ENCODE assay signal across 1 cellular context in the genomic region with DNA sequence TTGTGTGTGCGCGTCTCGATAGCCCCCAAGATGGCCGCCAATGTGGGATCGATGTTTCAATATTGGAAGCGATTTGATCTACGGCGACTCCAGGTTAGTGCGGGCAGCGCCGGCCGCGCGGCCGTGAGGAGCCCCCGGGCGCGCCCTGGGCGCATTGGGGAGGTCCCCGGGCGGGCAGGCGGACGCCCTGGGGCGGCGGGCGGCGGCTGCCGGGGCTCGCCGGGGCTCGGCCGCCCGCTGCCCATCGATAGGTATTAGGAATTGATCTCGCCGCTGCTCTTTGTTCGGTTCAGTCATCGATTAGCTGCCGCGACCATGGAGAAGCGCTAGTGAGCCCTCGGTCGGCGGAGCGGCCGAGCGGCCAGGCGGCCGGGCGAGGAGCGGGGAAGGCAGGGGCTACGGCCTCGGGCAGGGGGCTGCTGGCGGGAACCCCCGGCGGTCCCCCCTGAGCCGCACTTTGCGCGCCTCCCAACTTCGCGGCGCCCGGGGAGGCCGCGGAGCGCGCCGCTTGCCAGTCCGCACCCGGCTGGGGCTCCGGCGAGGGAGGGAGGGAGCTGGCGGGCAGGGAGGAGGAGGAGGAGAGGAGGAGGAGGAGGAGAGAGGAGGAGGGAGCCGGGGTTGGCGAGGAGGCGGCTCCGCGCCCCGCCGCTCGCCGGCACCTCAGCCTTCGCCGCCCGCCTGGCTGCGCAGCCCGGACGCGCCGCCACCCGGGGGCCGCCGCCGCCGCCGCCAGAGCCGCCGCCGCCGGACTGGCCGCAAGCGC.
TF ChIP-seq lines count a peak whose summit lies in the region.

A gene (plus strand): TSS at position 18 of the 763 bp plus-strand sequence.

TF ChIP-seq in WTC11, 78 proteins besides CTCF, POLR2A, EP300 and RAD21 (continued from another document):
- TF ChIP-seq, protein P1, sequence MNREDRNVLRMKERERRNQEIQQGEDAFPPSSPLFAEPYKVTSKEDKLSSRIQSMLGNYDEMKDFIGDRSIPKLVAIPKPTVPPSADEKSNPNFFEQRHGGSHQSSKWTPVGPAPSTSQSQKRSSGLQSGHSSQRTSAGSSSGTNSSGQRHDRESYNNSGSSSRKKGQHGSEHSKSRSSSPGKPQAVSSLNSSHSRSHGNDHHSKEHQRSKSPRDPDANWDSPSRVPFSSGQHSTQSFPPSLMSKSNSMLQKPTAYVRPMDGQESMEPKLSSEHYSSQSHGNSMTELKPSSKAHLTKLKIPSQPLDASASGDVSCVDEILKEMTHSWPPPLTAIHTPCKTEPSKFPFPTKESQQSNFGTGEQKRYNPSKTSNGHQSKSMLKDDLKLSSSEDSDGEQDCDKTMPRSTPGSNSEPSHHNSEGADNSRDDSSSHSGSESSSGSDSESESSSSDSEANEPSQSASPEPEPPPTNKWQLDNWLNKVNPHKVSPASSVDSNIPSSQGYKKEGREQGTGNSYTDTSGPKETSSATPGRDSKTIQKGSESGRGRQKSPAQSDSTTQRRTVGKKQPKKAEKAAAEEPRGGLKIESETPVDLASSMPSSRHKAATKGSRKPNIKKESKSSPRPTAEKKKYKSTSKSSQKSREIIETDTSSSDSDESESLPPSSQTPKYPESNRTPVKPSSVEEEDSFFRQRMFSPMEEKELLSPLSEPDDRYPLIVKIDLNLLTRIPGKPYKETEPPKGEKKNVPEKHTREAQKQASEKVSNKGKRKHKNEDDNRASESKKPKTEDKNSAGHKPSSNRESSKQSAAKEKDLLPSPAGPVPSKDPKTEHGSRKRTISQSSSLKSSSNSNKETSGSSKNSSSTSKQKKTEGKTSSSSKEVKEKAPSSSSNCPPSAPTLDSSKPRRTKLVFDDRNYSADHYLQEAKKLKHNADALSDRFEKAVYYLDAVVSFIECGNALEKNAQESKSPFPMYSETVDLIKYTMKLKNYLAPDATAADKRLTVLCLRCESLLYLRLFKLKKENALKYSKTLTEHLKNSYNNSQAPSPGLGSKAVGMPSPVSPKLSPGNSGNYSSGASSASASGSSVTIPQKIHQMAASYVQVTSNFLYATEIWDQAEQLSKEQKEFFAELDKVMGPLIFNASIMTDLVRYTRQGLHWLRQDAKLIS (CRISPR knock-in tag; IDR thresholded peaks at IDR 0.05; ENCODE audit: borderline replicate concordance): no peak
TF ChIP-seq in WTC11: peak in this region for 5.
